Comparison of ENCODE assay signal across 19 cellular contexts in the genomic region with DNA sequence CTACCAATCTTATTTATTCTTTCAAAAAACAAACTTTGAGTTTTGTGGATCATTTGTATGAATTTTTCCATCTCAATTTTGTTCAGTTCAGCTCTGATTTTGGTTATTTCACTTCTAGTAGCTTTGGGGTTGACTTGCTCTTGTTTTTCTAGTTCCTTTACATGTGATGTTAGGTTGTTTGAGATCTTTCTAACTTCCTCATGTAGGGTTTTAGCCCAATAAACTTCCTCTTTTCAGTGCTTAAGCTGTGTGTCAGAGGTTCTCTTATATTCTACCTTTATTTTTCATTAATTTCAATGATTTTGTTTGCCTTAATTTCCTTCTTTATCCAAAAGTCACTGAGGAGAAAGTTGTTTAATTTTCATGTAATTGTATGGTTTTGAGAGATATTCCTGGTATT.
"Had no signal": no experiment of that assay in that cellular context is flagged by ENCODE, and none has a peak within 500 bp of the region (broad histone marks: within the 10 kb centered on the region; RNA-seq: fewer than 3 reads in every experiment).

No MANE protein-coding gene starts in this region.

- H3K9me3 ChIP-seq: neutrophil, vagina had no signal

- H3K4me1 Mint-ChIP-seq: activated CD4-positive, alpha-beta T cell treated with anti-CD3 and anti-CD28 coated beads, Interleukin-2, amount 10 ng/mL, durations not matched to agents 7 days and 5 days; natural killer cell; stimulated activated effector memory CD8-positive, alpha-beta T cell treated with anti-CD3 and anti-CD28 coated beads, Interleukin-12 subunit alpha, Interleukin-12 subunit beta, amount 100 ng/mL, for 72 hours had no signal

- H3K4me1 ChIP-seq: tibial nerve, vagina had no signal

- H3K4me3 ChIP-seq: tibial nerve, vagina had no signal

- H3K27me3 ChIP-seq: brain microvascular endothelial cell, neutrophil, tibial nerve, vagina had no signal

- DNase-seq: activated CD4-positive, alpha-beta T cell treated with anti-CD3 and anti-CD28 coated beads, Interleukin-2, amount 10 ng/mL, durations not matched to agents 7 days and 5 days; activated naive CD4-positive, alpha-beta T cell treated with Interleukin-2 at 50 U/mL for 16 hours; anterior cingulate cortex; brain microvascular endothelial cell; cortex of kidney; effector CD8-positive, alpha-beta T cell; foreskin fibroblast; glutamatergic neuron; hypothalamus; left ventricle myocardium superior; mesenchymal stem cell; natural killer cell; retina; stimulated activated CD4-positive, alpha-beta T cell treated with anti-CD3 and anti-CD28 coated beads, Interleukin-12 subunit alpha, Interleukin-12 subunit beta, amount 100 ng/mL, for 4 hours; substantia nigra had no signal

- H3K27ac ChIP-seq: brain microvascular endothelial cell, neutrophil, tibial nerve, vagina had no signal

- H3K27ac Mint-ChIP-seq: activated CD4-positive, alpha-beta T cell treated with anti-CD3 and anti-CD28 coated beads, Interleukin-2, amount 10 ng/mL, durations not matched to agents 7 days and 5 days; natural killer cell; stimulated activated effector memory CD8-positive, alpha-beta T cell treated with anti-CD3 and anti-CD28 coated beads, Interleukin-12 subunit alpha, Interleukin-12 subunit beta, amount 100 ng/mL, for 72 hours had no signal

- ATAC-seq: left ventricle myocardium superior; natural killer cell; stimulated activated effector memory CD8-positive, alpha-beta T cell treated with anti-CD3 and anti-CD28 coated beads, Interleukin-12 subunit alpha, Interleukin-12 subunit beta, amount 100 ng/mL, for 72 hours had no signal

- H3K27me3 Mint-ChIP-seq: activated CD4-positive, alpha-beta T cell treated with anti-CD3 and anti-CD28 coated beads, Interleukin-2, amount 10 ng/mL, durations not matched to agents 7 days and 5 days had no signal

- H3K4me3 Mint-ChIP-seq: activated CD4-positive, alpha-beta T cell treated with anti-CD3 and anti-CD28 coated beads, Interleukin-2, amount 10 ng/mL, durations not matched to agents 7 days and 5 days; natural killer cell; stimulated activated effector memory CD8-positive, alpha-beta T cell treated with anti-CD3 and anti-CD28 coated beads, Interleukin-12 subunit alpha, Interleukin-12 subunit beta, amount 100 ng/mL, for 72 hours had no signal

- H3K36me3 Mint-ChIP-seq: stimulated activated effector memory CD8-positive, alpha-beta T cell treated with anti-CD3 and anti-CD28 coated beads, Interleukin-12 subunit alpha, Interleukin-12 subunit beta, amount 100 ng/mL, for 72 hours had no signal

- H3K36me3 ChIP-seq: brain microvascular endothelial cell, neutrophil, tibial nerve, vagina had no signal
